In the genomic region with DNA sequence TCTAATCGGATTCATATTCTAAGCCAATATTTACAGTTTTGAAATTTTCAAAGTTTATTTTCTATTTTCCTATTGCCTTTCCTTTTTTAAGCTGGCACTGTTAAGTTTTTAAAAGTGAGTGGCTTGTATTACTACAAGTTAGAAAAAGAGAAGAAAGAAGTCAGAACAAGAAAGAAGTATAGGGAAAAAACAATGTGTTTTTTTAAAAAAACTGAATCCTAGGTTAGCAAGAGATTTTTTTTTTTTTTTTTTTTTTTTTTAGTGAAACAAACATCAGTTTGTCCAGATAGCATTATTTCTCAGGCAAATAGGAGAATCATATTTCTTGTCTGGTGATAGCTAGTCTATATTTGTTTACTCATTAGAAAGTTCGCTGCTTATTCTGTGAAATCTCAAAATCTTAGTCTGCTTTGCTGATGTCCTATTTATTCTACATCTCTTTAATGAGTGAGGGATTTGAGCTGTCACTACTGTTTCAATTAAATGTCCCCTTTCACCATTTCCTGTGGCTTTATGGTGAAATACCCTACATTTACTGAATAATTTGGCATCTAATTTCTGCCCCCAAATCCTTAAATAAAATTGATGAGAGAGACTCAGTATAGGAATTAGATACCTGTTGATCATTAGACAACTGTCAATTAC, we compare ENCODE assay signal across 11 cellular contexts. TPM values are rescaled to one million over a fixed set of nuclear protein-coding genes. Genes with fewer than 3 reads are reported as not detected.
DNase-seq lines count a peak whose midpoint lies in the region; ATAC-seq, FAIRE-seq and TF ChIP-seq lines count a peak whose summit lies in the region.
"Had no signal": no experiment of that assay in that cellular context is flagged by ENCODE, and none has a peak within 500 bp of the region (broad histone marks: within the 10 kb centered on the region; RNA-seq: fewer than 3 reads in every experiment).

No MANE protein-coding gene starts in this region.

- H3F3A ChIP-seq in DOHH2 (ENCODE audit: control insufficient read depth, insufficient read depth) (peaks cover 16% of the 10 kb centered on the region; the same call in 1 of the 2 replicates), OCI-LY1 (ENCODE audit: insufficient read depth, low read length) (0 out of 2 replicates have a peak, but pooled peaks cover 7% of the 10 kb centered on the region)

- no peak for TF ChIP-seq RAD21 in K562 (CRISPR knock-in tag; conservative IDR thresholded peaks at IDR 0.05 in 1 of 2, IDR thresholded peaks at IDR 0.05 in 1 of 2)

- ATAC-seq in K562 (no peak), HG03095 (IDR thresholded peaks at IDR 0.05; ENCODE audit: unreplicated experiment) (no peak), HG02678 (IDR thresholded peaks at IDR 0.05; ENCODE audit: unreplicated experiment) (no peak)
- ATAC-seq in activated CD4-positive, CD25-positive, alpha-beta regulatory T cell treated with anti-CD3 and anti-CD28 coated beads, Interleukin-2, amount 50 U/mL, for 24 hours: no peak
- ATAC-seq: left lung had no signal

- H3K9me2 ChIP-seq in DOHH2 (replicated peaks; ENCODE audit: control insufficient read depth, low read length) (no peaks in the 10 kb centered on the region), OCI-LY1 (ENCODE audit: low read depth, low read length) (no peaks in the 10 kb centered on the region)

- H3K27ac ChIP-seq in BLaER1 (peak overlapping the region; percentile 50; the same call in 1 of the 2 replicates), DOHH2 (ENCODE audit: low read depth, low read length) (peak overlapping the region; percentile 32; the same call in 1 of the 2 replicates), OCI-LY1 (ENCODE audit: low read depth, low read length, poor library complexity, severe bottlenecking) (peak overlapping the region; percentile 77), K562 (ENCODE audit: extremely low read depth, low read depth, low read length) (peak overlapping the region; percentile 74; the same call in 1 of the 3 replicates)
- H3K27ac ChIP-seq: colonic mucosa had no signal

- intact Hi-C loops in K562 (cut with micrococcal nuclease): no loop called here

- TF ChIP-seq CTCF in DOHH2 (IDR thresholded peaks at IDR 0.05; ENCODE audit: low read depth, low read length, poor library complexity, severe bottlenecking) (no peak), OCI-LY1 (IDR thresholded peaks at IDR 0.05; ENCODE audit: low read length) (no peak), K562 (IDR thresholded peaks at IDR 0.05 in 2 of 3, conservative IDR thresholded peaks at IDR 0.05 in 1 of 3; ENCODE audit: insufficient read depth in 2 of 3, low read depth in 1 of 3, low read length in 3 of 3) (no peak)

- POLR2A ChIA-PET in K562 (lab: Yijun Ruan, JAX): interaction anchor here (1.0 to 2.5 kb wide), 4 partner anchors 10 to 21 kb away, joined by 3 to 12 read pairs (median 4); a partner anchor contains a TSS

- no peak for TF ChIP-seq EP300 in K562 (IDR thresholded peaks at IDR 0.05; ENCODE audit: low read length)

- H3K27me3 ChIP-seq in BLaER1 (no peaks in the 10 kb centered on the region), DOHH2 (ENCODE audit: control insufficient read depth, low read length) (no peaks in the 10 kb centered on the region), OCI-LY1 (ENCODE audit: insufficient read depth, low read length) (no peaks in the 10 kb centered on the region), K562 (ENCODE audit: control insufficient read depth in 2 of 2, insufficient read depth in 2 of 2, low read length in 2 of 2) (no peaks in the 10 kb centered on the region)
- H3K27me3 ChIP-seq: colonic mucosa, left lung had no signal

- 29% methylated on average over 2 of the region's 2 CpGs for WGBS in K562 (ENCODE audit: insufficient coverage, low coverage, missing lambda C conversion rate)

- H3K4me1 ChIP-seq in BLaER1 (peaks cover 39% of the 10 kb centered on the region), DOHH2 (ENCODE audit: control insufficient read depth, low read length) (peaks cover 45% of the 10 kb centered on the region), OCI-LY1 (ENCODE audit: insufficient read depth, low read length, severe bottlenecking) (peaks cover 38% of the 10 kb centered on the region), K562 (replicated peaks in 1 of 2; ENCODE audit: control insufficient read depth in 2 of 2, insufficient read depth in 2 of 2, low read length in 2 of 2) (peaks cover 20 to 26% of the 10 kb centered on the region in 2 experiments)
- H3K4me1 ChIP-seq: colonic mucosa had no signal

- H3K36me3 ChIP-seq in BLaER1: no peaks in the 10 kb centered on the region
- no peaks in the 10 kb centered on the region for H3K36me3 ChIP-seq in DOHH2 (ENCODE audit: control insufficient read depth, low read length)
- H3K36me3 ChIP-seq in OCI-LY1 (ENCODE audit: insufficient read depth, low read length): no peaks in the 10 kb centered on the region
- H3K36me3 ChIP-seq in K562 (ENCODE audit: control insufficient read depth, insufficient read depth, low read length): no peaks in the 10 kb centered on the region
- H3K36me3 ChIP-seq: colonic mucosa, left lung had no signal

- H3K4me2 ChIP-seq in BLaER1 (peak overlapping the region; percentile 65), DOHH2 (ENCODE audit: low read length) (peak overlapping the region; percentile 73), OCI-LY1 (ENCODE audit: low read length) (peak overlapping the region; percentile 60), K562 (ENCODE audit: insufficient read depth, low read length) (peak overlapping the region; percentile 54)

- in situ Hi-C loops in K562 (cut with MboI): no loop called here

- no peak for DNase-seq in K562 (ENCODE audit: extremely low read depth in 1 of 4, low spot score in 3 of 4)
- no peak for DNase-seq in GM19239 (ENCODE audit: insufficient read length, low spot score)
- DNase-seq: anterior cingulate cortex, colonic mucosa, left lung had no signal

- TF ChIP-seq POLR2A in K562 (conservative IDR thresholded peaks at IDR 0.05): no peak

- H4K20me1 ChIP-seq in BLaER1 (no peaks in the 10 kb centered on the region), DOHH2 (ENCODE audit: control insufficient read depth, insufficient read depth, low read depth, low read length) (no peaks in the 10 kb centered on the region), OCI-LY1 (ENCODE audit: insufficient read depth, low read length) (no peaks in the 10 kb centered on the region), K562 (replicated peaks; ENCODE audit: control insufficient read depth, insufficient read depth, low read length) (no peaks in the 10 kb centered on the region)

- H3K9me3 ChIP-seq in BLaER1 (no peaks in the 10 kb centered on the region), DOHH2 (ENCODE audit: control insufficient read depth, insufficient read depth, low read length) (no peaks in the 10 kb centered on the region), OCI-LY1 (ENCODE audit: low read length) (no peaks in the 10 kb centered on the region), K562 (replicated peaks; ENCODE audit: control insufficient read depth, insufficient read depth, low read depth, low read length) (no peaks in the 10 kb centered on the region)
- H3K9me3 ChIP-seq: colonic mucosa, left lung had no signal

- peak overlapping the region; percentile 53 for H2AFZ ChIP-seq in OCI-LY1 (ENCODE audit: low read length)
- peak overlapping the region; percentile 93 for H2AFZ ChIP-seq in K562 (ENCODE audit: low read depth, low read length)

- H3K9ac ChIP-seq in BLaER1: 0 out of 2 replicates have a peak overlapping the region, but pooled peaks have one; percentile 15
- H3K9ac ChIP-seq in OCI-LY1 (ENCODE audit: low read length): peak overlapping the region; percentile 59
- H3K9ac ChIP-seq in K562 (ENCODE audit: insufficient read depth in 1 of 2, low read depth in 2 of 2, low read length in 2 of 2): peak overlapping the region in 1 of 2 experiments; percentile 24; a peak in 1 of 4 replicates

- H3K79me2 ChIP-seq in DOHH2 (ENCODE audit: control insufficient read depth, low read length): no peaks in the 10 kb centered on the region
- no peaks in the 10 kb centered on the region for H3K79me2 ChIP-seq in OCI-LY1 (ENCODE audit: insufficient read depth, low read length)
- H3K79me2 ChIP-seq in K562 (ENCODE audit: control insufficient read depth, insufficient read depth, low read length): no peaks in the 10 kb centered on the region

- H3K4me3 ChIP-seq in BLaER1 (no peak overlapping the region), DOHH2 (ENCODE audit: low read length) (peak overlapping the region; percentile 58), OCI-LY1 (ENCODE audit: low read depth, low read length, poor library complexity, severe bottlenecking) (peak overlapping the region; percentile 33), K562 (no peak overlapping the region)
- H3K4me3 ChIP-seq: colonic mucosa, left lung had no signal

- H3K9me1 ChIP-seq in K562 (ENCODE audit: control insufficient read depth, insufficient read depth, low read length): no peaks in the 10 kb centered on the region

- FAIRE-seq in K562 (lab: Jason Lieb, UNC) (no peak), GM19239 (lab: Jason Lieb, UNC) (no peak)

- no TSS peak for BruUV-seq in K562 (replicated peaks; lab: Mats Ljungman, UMichigan)

- CTCF ChIA-PET in K562 (lab: Yijun Ruan, JAX; ENCODE audit: low intra/inter-chr PET ratio): no interaction called here

TF ChIP-seq in K562, 482 proteins besides CTCF, POLR2A, EP300 and RAD21:
- no peak for TF ChIP-seq ZNF134 (CRISPR knock-in tag; conservative IDR thresholded peaks at IDR 0.05)
- no peak for TF ChIP-seq ARHGAP35 (IDR thresholded peaks at IDR 0.05; ENCODE audit: partially characterized antibody)
- TF ChIP-seq MEIS2 (IDR thresholded peaks at IDR 0.05; ENCODE audit: partially characterized antibody): peak; percentile 22
- no peak for TF ChIP-seq CSDE1 (IDR thresholded peaks at IDR 0.05)

RNA-seq across cellular contexts. Expression of a gene that starts 19.1 kb away (rescaled TPM):
- total RNA-seq in K562 (2011; cell fraction: chromatin; rRNA removed; ENCODE audit: low replicate concordance): 39.5 and 78.6 TPM in 2 replicates
- 36.1 and 37.5 TPM in 2 replicates for total RNA-seq in K562 (2011; cell fraction: nucleolus; rRNA removed)
- 31.4 TPM in 2 replicates for total RNA-seq in K562 (2011; cell fraction: nucleoplasm; rRNA removed)
- total RNA-seq in K562 (2014; rRNA removed) (124 and 131 TPM in 2 replicates), K562 (2014; rRNA removed; fragmentation: Illumina TruSeq; extraction: Trizol) (155 and 182 TPM in 2 replicates), K562 (2015; rRNA removed; fragmentation: Illumina TruSeq; extraction: Trizol) (154 and 157 TPM in 2 replicates), K562 (2021) (152 and 190 TPM in 2 replicates)
- polyA plus RNA-seq in K562 (2011; rRNA removed) (73.3 and 84.2 TPM in 2 replicates), K562 (2014; fragmentation: Illumina TruSeq; extraction: Trizol) (148 and 158 TPM in 2 replicates), K562 (2014; fragmentation: Nextera tagmentation; extraction: Ambion mirVana) (1 to 10 TPM; 2.8 to 7.6 TPM), K562 (2014; rRNA removed) (100 and 123 TPM in 2 replicates)
- polyA plus RNA-seq in K562 (2011; cell fraction: cytosol; rRNA removed): 39.1 and 92.5 TPM in 2 replicates
- 25.1 and 42.3 TPM in 2 replicates for polyA plus RNA-seq in K562 (2011; cell fraction: nucleus; rRNA removed)
- 96.5 and 139 TPM in 2 replicates for polyA plus RNA-seq in K562 (2012)
- polyA minus RNA-seq in K562 (2011; rRNA and poly(A)+ RNA removed): 96.8 and 136 TPM in 2 replicates
- 68.8 and 87.5 TPM in 2 replicates for polyA minus RNA-seq in K562 (2011; cell fraction: cytosol; rRNA and poly(A)+ RNA removed)
- polyA minus RNA-seq in K562 (2011; cell fraction: nucleus; rRNA and poly(A)+ RNA removed): 32.4 and 38.9 TPM in 2 replicates

Comparison
In these comparisons a context has a peak if more than half of its experiments do, and no peak if none do; other contexts are left out.
1. H3K4me3 ChIP-seq: peak in DOHH2 (single experiment) and OCI-LY1 (single experiment); none in BLaER1 (single experiment) and K562 (single experiment).
2. Peak in every context shown above with its lines, with median percentiles within 50 percentile points of each other: H3K27ac ChIP-seq and H3K4me2 ChIP-seq.